ENCODE assay signal across 10 cellular contexts in genomic region chr17:50924800-50925199, GRCh38.
"Had no signal": no experiment of that assay in that cellular context is flagged by ENCODE, and none has a peak within 500 bp of the region (broad histone marks: within the 10 kb centered on the region; RNA-seq: fewer than 3 reads in every experiment).

No MANE protein-coding gene starts in this region.

- DNase-seq: activated CD4-positive, alpha-beta T cell treated with anti-CD3 and anti-CD28 coated beads, Interleukin-2, amount 50 U/mL, for 4 hours; activated CD4-positive, CD25-positive, alpha-beta regulatory T cell treated with anti-CD3 and anti-CD28 coated beads, Interleukin-2, amount 50 U/mL, for 72 hours; activated naive CD4-positive, alpha-beta T cell treated with anti-CD3 and anti-CD28 coated beads, Interleukin-2, amount 10 ng/mL, durations not matched to agents 7 days and 5 days; kidney glomerular epithelial cell; sigmoid colon; stimulated activated CD4-positive, alpha-beta T cell treated with anti-CD3 and anti-CD28 coated beads, Interleukin-1b, Interleukin-23, amount 100 ng/mL, for 48 hours; stimulated activated naive CD8-positive, alpha-beta T cell treated with anti-CD3 and anti-CD28 coated beads, Interleukin-15, amount 100 ng/mL, for 72 hours; T-helper 9 cell had no signal

- H3K27ac ChIP-seq: sigmoid colon had no signal

- H3K9me3 ChIP-seq: sigmoid colon had no signal

- H3K36me3 ChIP-seq: sigmoid colon had no signal

- H3K27ac Mint-ChIP-seq: activated naive CD4-positive, alpha-beta T cell treated with anti-CD3 and anti-CD28 coated beads, Interleukin-2, amount 10 ng/mL, durations not matched to agents 7 days and 5 days; stimulated activated naive CD8-positive, alpha-beta T cell treated with anti-CD3 and anti-CD28 coated beads, Interleukin-15, amount 100 ng/mL, for 72 hours; type B pancreatic cell had no signal

- H3K36me3 Mint-ChIP-seq: activated naive CD4-positive, alpha-beta T cell treated with anti-CD3 and anti-CD28 coated beads, Interleukin-2, amount 10 ng/mL, durations not matched to agents 7 days and 5 days; type B pancreatic cell had no signal

- ATAC-seq: stimulated activated naive CD8-positive, alpha-beta T cell treated with anti-CD3 and anti-CD28 coated beads, Interleukin-15, amount 100 ng/mL, for 72 hours had no signal

- H3K27me3 Mint-ChIP-seq: stimulated activated naive CD8-positive, alpha-beta T cell treated with anti-CD3 and anti-CD28 coated beads, Interleukin-15, amount 100 ng/mL, for 72 hours had no signal

- H3K4me3 ChIP-seq: sigmoid colon had no signal

- H3K4me3 Mint-ChIP-seq: activated naive CD4-positive, alpha-beta T cell treated with anti-CD3 and anti-CD28 coated beads, Interleukin-2, amount 10 ng/mL, durations not matched to agents 7 days and 5 days; neural crest cell; stimulated activated naive CD8-positive, alpha-beta T cell treated with anti-CD3 and anti-CD28 coated beads, Interleukin-15, amount 100 ng/mL, for 72 hours; type B pancreatic cell had no signal

- H3K27me3 ChIP-seq: sigmoid colon had no signal

- H3K9me3 Mint-ChIP-seq: activated naive CD4-positive, alpha-beta T cell treated with anti-CD3 and anti-CD28 coated beads, Interleukin-2, amount 10 ng/mL, durations not matched to agents 7 days and 5 days; neural crest cell; stimulated activated naive CD8-positive, alpha-beta T cell treated with anti-CD3 and anti-CD28 coated beads, Interleukin-15, amount 100 ng/mL, for 72 hours; type B pancreatic cell had no signal
